Comparison of ENCODE assay signal across 31 cellular contexts in genomic region chr5:14739961-14740360, GRCh38.
DNase-seq lines count a peak whose midpoint lies in the region; TF ChIP-seq lines count a peak whose summit lies in the region.
"Had no signal": no experiment of that assay in that cellular context is flagged by ENCODE, and none has a peak within 500 bp of the region (broad histone marks: within the 10 kb centered on the region; RNA-seq: fewer than 3 reads in every experiment).

No MANE protein-coding gene starts in this region.

- intact Hi-C loops in mammary epithelial cell (cut with micrococcal nuclease): loop anchor here (5.0 kb wide), 1 partner anchor 132 kb away; the partner anchor contains the start of gene ANKH
- intact Hi-C loops in activated T-helper 1 cell treated with anti-CD3 and anti-CD28 coated beads, Interleukin-12 subunit alpha, Interleukin-12 subunit beta, Interleukin-2, Interleukin-4 antibody, amounts not matched to agents 30 ng/mL and 10 ng/mL and 1 ng/mL, durations not matched to agents 14 hours and 24 hours and 36 hours (cut with micrococcal nuclease): no loop called here

- POLR2A ChIA-PET in HEK293 (lab: Yijun Ruan, JAX): no interaction called here

- no peaks in the 10 kb centered on the region for H3K9me3 Mint-ChIP-seq in activated T-helper 1 cell treated with anti-CD3 and anti-CD28 coated beads, Interleukin-12 subunit alpha, Interleukin-12 subunit beta, Interleukin-2, Interleukin-4 antibody, amounts not matched to agents 30 ng/mL and 10 ng/mL and 1 ng/mL, durations not matched to agents 14 hours and 24 hours and 36 hours
- H3K9me3 Mint-ChIP-seq: activated naive CD4-positive, alpha-beta T cell treated with anti-CD3 and anti-CD28 coated beads, Interleukin-2, amount 50 U/mL, for 24 hours; activated T-helper 2 cell treated with anti-CD3 and anti-CD28 coated beads, Interferon-gamma antibody, Interleukin-2, Interleukin-4, amounts not matched to agents 10 μg/mL and 5 μg/mL and 100 μg/mL, durations not matched to agents 14 hours and 24 hours and 36 hours; nephron progenitor cell had no signal

- no peak overlapping the region for H3K4me3 Mint-ChIP-seq in activated T-helper 1 cell treated with anti-CD3 and anti-CD28 coated beads, Interleukin-12 subunit alpha, Interleukin-12 subunit beta, Interleukin-2, Interleukin-4 antibody, amounts not matched to agents 30 ng/mL and 10 ng/mL and 1 ng/mL, durations not matched to agents 14 hours and 24 hours and 36 hours
- H3K4me3 Mint-ChIP-seq: activated CD8-positive, alpha-beta T cell treated with anti-CD3 and anti-CD28 coated beads, Interleukin-2, amount 10 ng/mL, durations not matched to agents 7 days and 5 days; activated naive CD4-positive, alpha-beta T cell treated with anti-CD3 and anti-CD28 coated beads, Interleukin-2, amount 50 U/mL, for 24 hours; nephron progenitor cell had no signal

- H2AFZ ChIP-seq in ACC112 (ENCODE audit: low read length, unreplicated experiment) (no peak overlapping the region), mammary epithelial cell (ENCODE audit: low read depth, low read length) (no peak overlapping the region), osteoblast (ENCODE audit: low read length) (no peak overlapping the region)

- no peak for TF ChIP-seq CTCF in HEK293 (tag by site-specific recombination; IDR thresholded peaks at IDR 0.05)
- TF ChIP-seq CTCF in mammary epithelial cell (conservative IDR thresholded peaks at IDR 0.05 in 1 of 2, IDR thresholded peaks at IDR 0.05 in 1 of 2; ENCODE audit: extremely low read depth in 1 of 2, insufficient read depth in 1 of 2, low read depth in 1 of 2, low read length in 2 of 2): no peak
- TF ChIP-seq CTCF in osteoblast (IDR thresholded peaks at IDR 0.05; ENCODE audit: extremely low read depth, low read depth, low read length): no peak

- H3K27ac ChIP-seq in ACC112 (ENCODE audit: low read depth, low read length) (peak overlapping the region; percentile 70), HEK293 (ENCODE audit: extremely low read depth, low read depth, low read length) (peak overlapping the region; percentile 9; the same call in 1 of the 2 replicates), mammary epithelial cell (ENCODE audit: insufficient read depth, low read depth, low read length) (peak overlapping the region; percentile 17), osteoblast (ENCODE audit: low read depth, low read length) (peak overlapping the region; percentile 61)
- H3K27ac ChIP-seq: foreskin keratinocyte, ovary, VCaP had no signal

- CTCF ChIA-PET in HEK293 (lab: Yijun Ruan, JAX) (interaction anchor here (1.3 kb wide), 1 partner anchor 13 kb away, joined by 5 read pairs; no protein-coding TSS in a partner anchor), mammary epithelial cell (lab: Charles Lee; ENCODE audit: low non-redundant PET) (no interaction called here)

- in situ Hi-C loops in mammary epithelial cell (cut with MboI; ENCODE audit: low sequenced_read_pairs in 2 of 2): no loop called here

- H3K36me3 ChIP-seq in ACC112 (ENCODE audit: insufficient read depth, low read length) (peaks cover 16% of the 10 kb centered on the region; the same call in 1 of the 2 replicates), HEK293 (ENCODE audit: control insufficient read depth in 2 of 2, insufficient read depth in 1 of 2, low read length in 2 of 2) (peaks cover 0 to 18% of the 10 kb centered on the region in 2 experiments), mammary epithelial cell (ENCODE audit: insufficient read depth, low read length) (peaks cover 4% of the 10 kb centered on the region), osteoblast (ENCODE audit: insufficient read depth, low read length) (peaks cover 80% of the 10 kb centered on the region)
- H3K36me3 ChIP-seq: ovary had no signal

- H3K4me3 ChIP-seq in ACC112 (ENCODE audit: low read depth, low read length) (no peak overlapping the region), HEK293 (ENCODE audit: low read depth, low read length) (no peak overlapping the region), mammary epithelial cell (replicated peaks in 1 of 3; ENCODE audit: insufficient read depth in 1 of 3, low read depth in 2 of 3, low read length in 3 of 3) (peak overlapping the region in 1 of 3 experiments; percentile 9), osteoblast (ENCODE audit: insufficient read depth, low read length) (no peak overlapping the region)
- H3K4me3 ChIP-seq: coronary artery, GM12878, ovary had no signal

- H3K79me2 ChIP-seq in ACC112 (ENCODE audit: control insufficient read depth, insufficient read depth, low read length, unreplicated experiment) (no peaks in the 10 kb centered on the region), mammary epithelial cell (ENCODE audit: insufficient read depth, low read length) (no peaks in the 10 kb centered on the region), osteoblast (ENCODE audit: insufficient read depth, low read length) (peaks cover 10% of the 10 kb centered on the region)

- 98% methylated on average over 5 of the region's 5 CpGs for WGBS in mammary epithelial cell (ENCODE audit: low coverage, missing lambda C conversion rate)

- H3K36me3 Mint-ChIP-seq in activated T-helper 1 cell treated with anti-CD3 and anti-CD28 coated beads, Interleukin-12 subunit alpha, Interleukin-12 subunit beta, Interleukin-2, Interleukin-4 antibody, amounts not matched to agents 30 ng/mL and 10 ng/mL and 1 ng/mL, durations not matched to agents 14 hours and 24 hours and 36 hours (ENCODE audit: low read depth): peaks cover 5% of the 10 kb centered on the region

- H3K4me1 Mint-ChIP-seq in activated T-helper 1 cell treated with anti-CD3 and anti-CD28 coated beads, Interleukin-12 subunit alpha, Interleukin-12 subunit beta, Interleukin-2, Interleukin-4 antibody, amounts not matched to agents 30 ng/mL and 10 ng/mL and 1 ng/mL, durations not matched to agents 14 hours and 24 hours and 36 hours (ENCODE audit: low read depth): peaks cover 11% of the 10 kb centered on the region

- H3K4me1 ChIP-seq in ACC112 (ENCODE audit: control insufficient read depth, insufficient read depth, low read length, unreplicated experiment) (peaks cover 19% of the 10 kb centered on the region), HEK293 (ENCODE audit: control insufficient read depth, insufficient read depth, low read length) (no peaks in the 10 kb centered on the region), mammary epithelial cell (ENCODE audit: insufficient read depth, low read length) (peaks cover 43% of the 10 kb centered on the region), osteoblast (ENCODE audit: insufficient read depth, low read length) (peaks cover 33% of the 10 kb centered on the region)

- no peak for DNase-seq in mammary epithelial cell
- peak; percentile 77 for DNase-seq in osteoblast (ENCODE audit: insufficient read length, low spot score, missing footprints)
- DNase-seq in activated T-helper 1 cell treated with anti-CD3 and anti-CD28 coated beads, Interleukin-12 subunit alpha, Interleukin-12 subunit beta, Interleukin-2, Interleukin-4 antibody, amounts not matched to agents 30 ng/mL and 10 ng/mL and 1 ng/mL, durations not matched to agents 14 hours and 24 hours and 36 hours (ENCODE audit: low spot score): no peak
- no peak for DNase-seq in activated CD8-positive, alpha-beta memory T cell treated with anti-CD3 and anti-CD28 coated beads, Interleukin-2, amount 50 U/mL, for 4 hours
- no peak for DNase-seq in HuH-7 (ENCODE audit: low spot score)
- DNase-seq: ACHN; activated CD4-positive, alpha-beta T cell treated with anti-CD3 and anti-CD28 coated beads for 4 hours; activated CD8-positive, alpha-beta T cell treated with anti-CD3 and anti-CD28 coated beads, Interleukin-2, amount 10 ng/mL, durations not matched to agents 7 days and 5 days; amniotic stem cell; DMS153; effector memory CD4-positive, alpha-beta T cell; Kasumi-1; kidney glomerular epithelial cell; NCI-H1436 treated with DMSO at 0.1 percent for 48 hours; NCI-H2081 treated with DMSO at 0.1 percent for 48 hours; NCI-H345; NCI-H69; nephron progenitor cell; ovary; SIG-M5; small intestine; stimulated activated naive CD4-positive, alpha-beta T cell; T-helper 9 cell had no signal

- H3K4me2 ChIP-seq in mammary epithelial cell (ENCODE audit: insufficient read depth, low read depth, low read length) (peak overlapping the region; percentile 47), osteoblast (ENCODE audit: insufficient read depth, low read length) (no peak overlapping the region)

- H4K20me1 ChIP-seq in mammary epithelial cell (ENCODE audit: insufficient read depth, low read length): no peaks in the 10 kb centered on the region
- peaks cover 16% of the 10 kb centered on the region for H4K20me1 ChIP-seq in osteoblast (ENCODE audit: insufficient read depth, low read length)

- no peaks in the 10 kb centered on the region for H3K9me3 ChIP-seq in HEK293 (ENCODE audit: control insufficient read depth, insufficient read depth, low read depth, low read length)
- H3K9me3 ChIP-seq in mammary epithelial cell (replicated peaks; ENCODE audit: insufficient read depth, low read length): no peaks in the 10 kb centered on the region
- no peaks in the 10 kb centered on the region for H3K9me3 ChIP-seq in osteoblast (ENCODE audit: low read depth, low read length)
- H3K9me3 ChIP-seq: ovary had no signal

- no peaks in the 10 kb centered on the region for H3K27me3 Mint-ChIP-seq in activated T-helper 1 cell treated with anti-CD3 and anti-CD28 coated beads, Interleukin-12 subunit alpha, Interleukin-12 subunit beta, Interleukin-2, Interleukin-4 antibody, amounts not matched to agents 30 ng/mL and 10 ng/mL and 1 ng/mL, durations not matched to agents 14 hours and 24 hours and 36 hours (ENCODE audit: insufficient read depth)
- H3K27me3 Mint-ChIP-seq: activated naive CD4-positive, alpha-beta T cell treated with anti-CD3 and anti-CD28 coated beads, Interleukin-2, amount 50 U/mL, for 24 hours had no signal

- no peak overlapping the region for H3K27ac Mint-ChIP-seq in activated T-helper 1 cell treated with anti-CD3 and anti-CD28 coated beads, Interleukin-12 subunit alpha, Interleukin-12 subunit beta, Interleukin-2, Interleukin-4 antibody, amounts not matched to agents 30 ng/mL and 10 ng/mL and 1 ng/mL, durations not matched to agents 14 hours and 24 hours and 36 hours
- H3K27ac Mint-ChIP-seq: activated CD8-positive, alpha-beta T cell treated with anti-CD3 and anti-CD28 coated beads, Interleukin-2, amount 10 ng/mL, durations not matched to agents 7 days and 5 days; activated naive CD4-positive, alpha-beta T cell treated with anti-CD3 and anti-CD28 coated beads, Interleukin-2, amount 50 U/mL, for 24 hours; activated T-helper 2 cell treated with anti-CD3 and anti-CD28 coated beads, Interferon-gamma antibody, Interleukin-2, Interleukin-4, amounts not matched to agents 10 μg/mL and 5 μg/mL and 100 μg/mL, durations not matched to agents 14 hours and 24 hours and 36 hours; nephron progenitor cell had no signal

- TSS peak; percentile 45 for BruUV-seq in mammary epithelial cell (replicated peaks; lab: Mats Ljungman, UMichigan)

- no peaks in the 10 kb centered on the region for H3K27me3 ChIP-seq in ACC112 (ENCODE audit: insufficient read depth, low read length)
- no peaks in the 10 kb centered on the region for H3K27me3 ChIP-seq in mammary epithelial cell (ENCODE audit: insufficient read depth, low read length)
- H3K27me3 ChIP-seq in osteoblast (ENCODE audit: insufficient read depth, low read length): no peaks in the 10 kb centered on the region
- H3K27me3 ChIP-seq: foreskin keratinocyte, ovary had no signal

- H3K9ac ChIP-seq in mammary epithelial cell (ENCODE audit: insufficient read depth, low read length): no peak overlapping the region

- dilution Hi-C loops in mammary epithelial cell (cut with HindIII; ENCODE audit: low sequenced_read_pairs): no loop called here

Comparison
In these comparisons a context has a peak if more than half of its experiments do, and no peak if none do; other contexts are left out.
1. H3K27ac ChIP-seq: peak in every context shown above with its lines; median percentile 70 in ACC112; 61 in osteoblast; 17 in mammary epithelial cell; 9 in HEK293.